Comparison of ENCODE assay signal across 34 cellular contexts in genomic region chr7:68324621-68325020, GRCh38.
"Had no signal": no experiment of that assay in that cellular context is flagged by ENCODE, and none has a peak within 500 bp of the region (broad histone marks: within the 10 kb centered on the region; RNA-seq: fewer than 3 reads in every experiment).

No MANE protein-coding gene starts in this region.

- DNase-seq: activated effector memory CD4-positive, alpha-beta T cell treated with anti-CD3 and anti-CD28 coated beads, Interleukin-2, amount 50 U/mL, for 16 hours; activated effector memory CD4-positive, alpha-beta T cell treated with Interleukin-2 at 50 U/mL for 16 hours; activated gamma-delta T cell; activated gamma-delta T cell treated with Interleukin-2 at 50 U/mL for 16 hours; activated naive CD4-positive, alpha-beta T cell; activated naive CD4-positive, alpha-beta T cell treated with anti-CD3 and anti-CD28 coated beads for 36 hours; activated naive CD4-positive, alpha-beta T cell treated with anti-CD3 and anti-CD28 coated beads, Interleukin-2, amount 10 ng/mL, durations not matched to agents 7 days and 5 days; activated naive CD4-positive, alpha-beta T cell treated with anti-CD3 and anti-CD28 coated beads, Interleukin-2, amount 50 U/mL, for 16 hours; activated naive CD4-positive, alpha-beta T cell treated with Interleukin-2 at 50 U/mL for 16 hours; activated naive CD8-positive, alpha-beta T cell treated with anti-CD3 and anti-CD28 coated beads for 36 hours; activated naive CD8-positive, alpha-beta T cell treated with anti-CD3 and anti-CD28 coated beads, Interleukin-2, amount 10 ng/mL, durations not matched to agents 7 days and 5 days; activated naive CD8-positive, alpha-beta T cell treated with anti-CD3 and anti-CD28 coated beads, Interleukin-2, amount 50 U/mL, for 24 hours; activated T-cell treated with anti-CD3 and anti-CD28 coated beads, Interleukin-2, amount 50 U/mL, for 1 hour; activated T-cell treated with anti-CD3 and anti-CD28 coated beads, Interleukin-2, amount 50 U/mL, for 24 hours; activated T-cell treated with anti-CD3 and anti-CD28 coated beads, Interleukin-2, amount 50 U/mL, for 4 hours; activated T-cell treated with anti-CD3 and anti-CD28 coated beads, Interleukin-2, amount 50 U/mL, for 48 hours; activated T-cell treated with anti-CD3 and anti-CD28 coated beads, Interleukin-2, amount 50 U/mL, for 72 hours; adrenal gland; amniotic stem cell; amygdala; anterior cingulate cortex; aorta; body of pancreas; brain microvascular endothelial cell; caudate nucleus; central memory CD4-positive, alpha-beta T cell; cerebellar nuclear complex had no signal

- H3K27ac ChIP-seq: adrenal gland, ascending aorta, body of pancreas, brain microvascular endothelial cell, breast epithelium, cardiac muscle cell had no signal

- FAIRE-seq: astrocyte, bronchial epithelial cell had no signal

- ATAC-seq: activated naive CD4-positive, alpha-beta T cell treated with anti-CD3 and anti-CD28 coated beads, Interleukin-2, amount 50 U/mL, for 72 hours; activated naive CD8-positive, alpha-beta T cell treated with anti-CD3 and anti-CD28 coated beads, Interleukin-2, amount 50 U/mL, for 24 hours; activated T-cell treated with anti-CD3 and anti-CD28 coated beads, Interleukin-2, amount 50 U/mL, for 4 hours; activated T-cell treated with anti-CD3 and anti-CD28 coated beads, Interleukin-2, amount 50 U/mL, for 72 hours; activated T-helper 17 cell treated with anti-CD3 and anti-CD28 coated beads, Interleukin-2, amount 50 U/mL, for 72 hours; body of pancreas had no signal

- H3K36me3 ChIP-seq: adrenal gland, ascending aorta, brain microvascular endothelial cell, breast epithelium, cardiac muscle cell had no signal

- H3K27me3 ChIP-seq: adrenal gland, ascending aorta, body of pancreas, brain microvascular endothelial cell, breast epithelium, cardiac muscle cell had no signal

- H3K4me3 ChIP-seq: adrenal gland, ascending aorta, body of pancreas, breast epithelium, cardiac muscle cell had no signal

- H3K9me3 ChIP-seq: adrenal gland, ascending aorta, body of pancreas, breast epithelium had no signal
